20 cellular contexts compared by ENCODE assay signal in genomic region chr16:35152067-35152627, GRCh38.
DNase-seq lines count a peak whose midpoint lies in the region; ATAC-seq and TF ChIP-seq lines count a peak whose summit lies in the region.
"Had no signal": no experiment of that assay in that cellular context is flagged by ENCODE, and none has a peak within 500 bp of the region (broad histone marks: within the 10 kb centered on the region; RNA-seq: fewer than 3 reads in every experiment).

No MANE protein-coding gene starts in this region.

- H3K36me3 ChIP-seq in esophagus muscularis mucosa (no peaks in the 10 kb centered on the region), lower lobe of right lung (no peaks in the 10 kb centered on the region)
- H3K36me3 ChIP-seq: BLaER1 treated with 17β-estradiol and CSF1 and Interleukin-3, amounts not matched to agents 10 nM and 100 nM had no signal

- no peak for ATAC-seq in lower lobe of right lung
- ATAC-seq in stimulated activated memory B cell treated with anti-CD40 and anti-IgM and Interleukin-4, amounts not matched to agents 10 μg/mL and 1 μg/mL and 100 μg/mL, for 72 hours, result peak; percentile 4
- ATAC-seq in HG02981 (IDR thresholded peaks at IDR 0.05; ENCODE audit: unreplicated experiment), result no peak
- no peak for ATAC-seq in activated CD8-positive, alpha-beta memory T cell treated with anti-CD3 and anti-CD28 coated beads, Interleukin-2, amount 10 ng/mL, durations not matched to agents 7 days and 5 days
- ATAC-seq: A549; CD8-positive, alpha-beta T cell had no signal

- no peak for TF ChIP-seq POLR2A in esophagus muscularis mucosa (IDR thresholded peaks at IDR 0.05; ENCODE audit: low read depth)

- H3K4me3 ChIP-seq in esophagus muscularis mucosa (no peak overlapping the region), lower lobe of right lung (no peak overlapping the region)
- H3K4me3 ChIP-seq: A549; BLaER1 treated with 17β-estradiol and CSF1 and Interleukin-3, amounts not matched to agents 10 nM and 100 nM had no signal

- 0% methylated on average over 1 of the region's 1 CpG for WGBS in esophagus muscularis mucosa

- intact Hi-C loops in esophagus muscularis mucosa (cut with DNase I), result no loop called here
- intact Hi-C loops in lower lobe of right lung (cut with DNase I), result no loop called here

- H3K4me1 ChIP-seq in esophagus muscularis mucosa, result no peaks in the 10 kb centered on the region
- H3K4me1 ChIP-seq in lower lobe of right lung, result no peaks in the 10 kb centered on the region
- H3K4me1 ChIP-seq: A549; BLaER1 treated with 17β-estradiol and CSF1 and Interleukin-3, amounts not matched to agents 10 nM and 100 nM; Caco-2 had no signal

- CTCF ChIA-PET in activated CD8-positive, alpha-beta memory T cell treated with anti-CD3 and anti-CD28 coated beads, Interleukin-2, amount 10 ng/mL, durations not matched to agents 7 days and 5 days (lab: Charles Lee), result no interaction called here

- TF ChIP-seq EP300 in esophagus muscularis mucosa (IDR thresholded peaks at IDR 0.05), result no peak

- TF ChIP-seq CTCF in chondrocyte (IDR thresholded peaks at IDR 0.05), result no peak
- TF ChIP-seq CTCF in esophagus muscularis mucosa (IDR thresholded peaks at IDR 0.05), result no peak
- TF ChIP-seq CTCF in lower lobe of right lung (IDR thresholded peaks at IDR 0.05), result no peak
- no peak for TF ChIP-seq CTCF in nephron progenitor cell (IDR thresholded peaks at IDR 0.05)

- H3K9me3 Mint-ChIP-seq in chondrocyte (ENCODE audit: low read depth) (peaks cover 76% of the 10 kb centered on the region), nephron progenitor cell (peaks cover 96% of the 10 kb centered on the region)
- H3K9me3 Mint-ChIP-seq in stimulated activated memory B cell treated with anti-CD40 and anti-IgM and Interleukin-4, amounts not matched to agents 10 μg/mL and 1 μg/mL and 100 μg/mL, for 72 hours, result peaks cover 5% of the 10 kb centered on the region
- H3K9me3 Mint-ChIP-seq in activated CD8-positive, alpha-beta memory T cell treated with anti-CD3 and anti-CD28 coated beads, Interleukin-2, amount 10 ng/mL, durations not matched to agents 7 days and 5 days (ENCODE audit: low read depth), result peaks cover 10% of the 10 kb centered on the region

- no peaks in the 10 kb centered on the region for H3K36me3 Mint-ChIP-seq in chondrocyte (ENCODE audit: low read depth)
- H3K36me3 Mint-ChIP-seq in stimulated activated memory B cell treated with anti-CD40 and anti-IgM and Interleukin-4, amounts not matched to agents 10 μg/mL and 1 μg/mL and 100 μg/mL, for 72 hours, result no peaks in the 10 kb centered on the region
- H3K36me3 Mint-ChIP-seq in nephron progenitor cell (ENCODE audit: low read depth), result no peaks in the 10 kb centered on the region
- H3K36me3 Mint-ChIP-seq in activated CD8-positive, alpha-beta memory T cell treated with anti-CD3 and anti-CD28 coated beads, Interleukin-2, amount 10 ng/mL, durations not matched to agents 7 days and 5 days, result no peaks in the 10 kb centered on the region
- H3K36me3 Mint-ChIP-seq: CD8-positive, alpha-beta T cell had no signal

- no peak overlapping the region for H3K4me3 Mint-ChIP-seq in chondrocyte (ENCODE audit: unreplicated experiment)
- no peak overlapping the region for H3K4me3 Mint-ChIP-seq in stimulated activated memory B cell treated with anti-CD40 and anti-IgM and Interleukin-4, amounts not matched to agents 10 μg/mL and 1 μg/mL and 100 μg/mL, for 72 hours
- no peak overlapping the region for H3K4me3 Mint-ChIP-seq in nephron progenitor cell
- no peak overlapping the region for H3K4me3 Mint-ChIP-seq in activated CD8-positive, alpha-beta memory T cell treated with anti-CD3 and anti-CD28 coated beads, Interleukin-2, amount 10 ng/mL, durations not matched to agents 7 days and 5 days
- H3K4me3 Mint-ChIP-seq: B cell; CD4-positive, alpha-beta T cell; CD8-positive, alpha-beta T cell had no signal

- H3K27ac Mint-ChIP-seq in chondrocyte (ENCODE audit: unreplicated experiment) (no peak overlapping the region), nephron progenitor cell (no peak overlapping the region)
- H3K27ac Mint-ChIP-seq in stimulated activated memory B cell treated with anti-CD40 and anti-IgM and Interleukin-4, amounts not matched to agents 10 μg/mL and 1 μg/mL and 100 μg/mL, for 72 hours, result no peak overlapping the region
- no peak overlapping the region for H3K27ac Mint-ChIP-seq in activated CD8-positive, alpha-beta memory T cell treated with anti-CD3 and anti-CD28 coated beads, Interleukin-2, amount 10 ng/mL, durations not matched to agents 7 days and 5 days
- H3K27ac Mint-ChIP-seq: B cell; CD4-positive, alpha-beta T cell; CD8-positive, alpha-beta T cell had no signal

- H3K9me3 ChIP-seq in esophagus muscularis mucosa, result peaks cover 0 to 17% (median 13%) of the 10 kb centered on the region in 4 donors
- H3K9me3 ChIP-seq in lower lobe of right lung, result peaks cover 6% of the 10 kb centered on the region
- H3K9me3 ChIP-seq: A549, Caco-2 had no signal

- H3K27me3 Mint-ChIP-seq in chondrocyte (ENCODE audit: low read depth) (no peaks in the 10 kb centered on the region), nephron progenitor cell (ENCODE audit: low read depth, poor library complexity) (no peaks in the 10 kb centered on the region)
- H3K27me3 Mint-ChIP-seq in stimulated activated memory B cell treated with anti-CD40 and anti-IgM and Interleukin-4, amounts not matched to agents 10 μg/mL and 1 μg/mL and 100 μg/mL, for 72 hours, result no peaks in the 10 kb centered on the region
- H3K27me3 Mint-ChIP-seq in activated CD8-positive, alpha-beta memory T cell treated with anti-CD3 and anti-CD28 coated beads, Interleukin-2, amount 10 ng/mL, durations not matched to agents 7 days and 5 days, result no peaks in the 10 kb centered on the region
- H3K27me3 Mint-ChIP-seq: B cell; CD4-positive, alpha-beta T cell had no signal

- H3K4me1 Mint-ChIP-seq in chondrocyte (ENCODE audit: low read depth) (no peaks in the 10 kb centered on the region), nephron progenitor cell (no peaks in the 10 kb centered on the region)
- H3K4me1 Mint-ChIP-seq in stimulated activated memory B cell treated with anti-CD40 and anti-IgM and Interleukin-4, amounts not matched to agents 10 μg/mL and 1 μg/mL and 100 μg/mL, for 72 hours, result no peaks in the 10 kb centered on the region
- no peaks in the 10 kb centered on the region for H3K4me1 Mint-ChIP-seq in activated CD8-positive, alpha-beta memory T cell treated with anti-CD3 and anti-CD28 coated beads, Interleukin-2, amount 10 ng/mL, durations not matched to agents 7 days and 5 days
- H3K4me1 Mint-ChIP-seq: B cell had no signal

- H3K27me3 ChIP-seq in esophagus muscularis mucosa (no peaks in the 10 kb centered on the region), lower lobe of right lung (ENCODE audit: low read depth) (no peaks in the 10 kb centered on the region)
- H3K27me3 ChIP-seq: BLaER1 treated with 17β-estradiol and CSF1 and Interleukin-3, amounts not matched to agents 10 nM and 100 nM had no signal

- DNase-seq in chondrocyte (ENCODE audit: low spot score) (peak; percentile 61), esophagus muscularis mucosa (ENCODE audit: extremely low spot score) (peak; percentile 82), lower lobe of right lung (peak; percentile 7), superior temporal gyrus (ENCODE audit: extremely low spot score) (no peak), nephron progenitor cell (no peak)
- no peak for DNase-seq in activated CD8-positive, alpha-beta memory T cell treated with anti-CD3 and anti-CD28 coated beads, Interleukin-2, amount 10 ng/mL, durations not matched to agents 7 days and 5 days
- DNase-seq: AML-193; Caco-2; Calu3; CD4-positive, alpha-beta T cell; DMS79 treated with DMSO at 0.1 percent for 48 hours; GF-D8 had no signal

- H3K27ac ChIP-seq in esophagus muscularis mucosa (replicated peaks in 1 of 4), result no peak overlapping the region
- H3K27ac ChIP-seq in lower lobe of right lung, result no peak overlapping the region
- H3K27ac ChIP-seq: 22Rv1; A549; BLaER1 treated with 17β-estradiol and CSF1 and Interleukin-3, amounts not matched to agents 10 nM and 100 nM; C4-2B had no signal

Comparison
In these comparisons a context has a peak if more than half of its experiments do, and no peak if none do; other contexts are left out.
1. DNase-seq: peak in chondrocyte (single experiment), esophagus muscularis mucosa (single experiment) and lower lobe of right lung (single experiment); none in superior temporal gyrus (single experiment), nephron progenitor cell (single experiment) and activated CD8-positive, alpha-beta memory T cell treated with anti-CD3 and anti-CD28 coated beads, Interleukin-2, amount 10 ng/mL, durations not matched to agents 7 days and 5 days (single experiment).